1 cellular context compared by ENCODE assay signal in genomic region chr22:50525991-50526848, GRCh38.
A peak's percentile ranks its signal among the peaks of the same experiment; 100 is the strongest.
TF ChIP-seq lines count a peak whose summit lies in the region.

No MANE protein-coding gene starts in this region.

TF ChIP-seq in GM12878, 131 proteins besides CTCF, POLR2A, EP300 and RAD21 (continued from another document and continues in another):
- TF ChIP-seq, protein P1, sequence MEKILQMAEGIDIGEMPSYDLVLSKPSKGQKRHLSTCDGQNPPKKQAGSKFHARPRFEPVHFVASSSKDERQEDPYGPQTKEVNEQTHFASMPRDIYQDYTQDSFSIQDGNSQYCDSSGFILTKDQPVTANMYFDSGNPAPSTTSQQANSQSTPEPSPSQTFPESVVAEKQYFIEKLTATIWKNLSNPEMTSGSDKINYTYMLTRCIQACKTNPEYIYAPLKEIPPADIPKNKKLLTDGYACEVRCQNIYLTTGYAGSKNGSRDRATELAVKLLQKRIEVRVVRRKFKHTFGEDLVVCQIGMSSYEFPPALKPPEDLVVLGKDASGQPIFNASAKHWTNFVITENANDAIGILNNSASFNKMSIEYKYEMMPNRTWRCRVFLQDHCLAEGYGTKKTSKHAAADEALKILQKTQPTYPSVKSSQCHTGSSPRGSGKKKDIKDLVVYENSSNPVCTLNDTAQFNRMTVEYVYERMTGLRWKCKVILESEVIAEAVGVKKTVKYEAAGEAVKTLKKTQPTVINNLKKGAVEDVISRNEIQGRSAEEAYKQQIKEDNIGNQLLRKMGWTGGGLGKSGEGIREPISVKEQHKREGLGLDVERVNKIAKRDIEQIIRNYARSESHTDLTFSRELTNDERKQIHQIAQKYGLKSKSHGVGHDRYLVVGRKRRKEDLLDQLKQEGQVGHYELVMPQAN (conservative IDR thresholded peaks at IDR 0.05) = peak; percentile 72
- TF ChIP-seq HDAC6 (IDR thresholded peaks at IDR 0.05; ENCODE audit: unreplicated experiment) = peak; percentile 40
- TF ChIP-seq IKZF2 (IDR thresholded peaks at IDR 0.05) = no peak
- peak; percentile 72 for TF ChIP-seq IKZF1 (conservative IDR thresholded peaks at IDR 0.05)
- TF ChIP-seq NR2C1 (IDR thresholded peaks at IDR 0.05) = no peak
- TF ChIP-seq SMARCA5 (IDR thresholded peaks at IDR 0.05) = peak; percentile 88; the same call in 1 of the 2 replicates
- TF ChIP-seq SPI1 (IDR thresholded peaks at IDR 0.05; ENCODE audit: borderline replicate concordance, insufficient read depth, low read depth, low read length) = 0 out of 2 replicates have a peak, but pooled peaks have one; percentile 11
- no peak for TF ChIP-seq TARDBP (IDR thresholded peaks at IDR 0.05; ENCODE audit: borderline replicate concordance)
- TF ChIP-seq CHD1 (IDR thresholded peaks at IDR 0.05; ENCODE audit: low read depth, low read length) = no peak
- TF ChIP-seq, protein P2, sequence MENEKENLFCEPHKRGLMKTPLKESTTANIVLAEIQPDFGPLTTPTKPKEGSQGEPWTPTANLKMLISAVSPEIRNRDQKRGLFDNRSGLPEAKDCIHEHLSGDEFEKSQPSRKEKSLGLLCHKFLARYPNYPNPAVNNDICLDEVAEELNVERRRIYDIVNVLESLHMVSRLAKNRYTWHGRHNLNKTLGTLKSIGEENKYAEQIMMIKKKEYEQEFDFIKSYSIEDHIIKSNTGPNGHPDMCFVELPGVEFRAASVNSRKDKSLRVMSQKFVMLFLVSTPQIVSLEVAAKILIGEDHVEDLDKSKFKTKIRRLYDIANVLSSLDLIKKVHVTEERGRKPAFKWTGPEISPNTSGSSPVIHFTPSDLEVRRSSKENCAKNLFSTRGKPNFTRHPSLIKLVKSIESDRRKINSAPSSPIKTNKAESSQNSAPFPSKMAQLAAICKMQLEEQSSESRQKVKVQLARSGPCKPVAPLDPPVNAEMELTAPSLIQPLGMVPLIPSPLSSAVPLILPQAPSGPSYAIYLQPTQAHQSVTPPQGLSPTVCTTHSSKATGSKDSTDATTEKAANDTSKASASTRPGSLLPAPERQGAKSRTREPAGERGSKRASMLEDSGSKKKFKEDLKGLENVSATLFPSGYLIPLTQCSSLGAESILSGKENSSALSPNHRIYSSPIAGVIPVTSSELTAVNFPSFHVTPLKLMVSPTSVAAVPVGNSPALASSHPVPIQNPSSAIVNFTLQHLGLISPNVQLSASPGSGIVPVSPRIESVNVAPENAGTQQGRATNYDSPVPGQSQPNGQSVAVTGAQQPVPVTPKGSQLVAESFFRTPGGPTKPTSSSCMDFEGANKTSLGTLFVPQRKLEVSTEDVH (IDR thresholded peaks at IDR 0.05; ENCODE audit: low read depth, partially characterized antibody) = no peak
- TF ChIP-seq SP1 (IDR thresholded peaks at IDR 0.05; ENCODE audit: low read depth, low read length) = no peak
- TF ChIP-seq EGR1 (IDR thresholded peaks at IDR 0.05; ENCODE audit: borderline replicate concordance in 1 of 2, low read depth in 2 of 2, low read length in 2 of 2) = peak in 1 of 2 experiments; percentile 83; a peak in 2 of 3 replicates
- no peak for TF ChIP-seq CBX3 (IDR thresholded peaks at IDR 0.05; ENCODE audit: borderline replicate concordance, low read depth)
- TF ChIP-seq HDGF (IDR thresholded peaks at IDR 0.05) = no peak
- peak; percentile 7; the same call in 1 of the 2 replicates for TF ChIP-seq CBFB (IDR thresholded peaks at IDR 0.05; ENCODE audit: low read depth)
- no peak for TF ChIP-seq E4F1 (IDR thresholded peaks at IDR 0.05; ENCODE audit: borderline replicate concordance, partially characterized antibody)
- peak; percentile 61 for TF ChIP-seq POLR2AphosphoS5 (IDR thresholded peaks at IDR 0.05; ENCODE audit: low read length)
- no peak for TF ChIP-seq TBL1XR1 (IDR thresholded peaks at IDR 0.05; ENCODE audit: low read depth, low read length)
- TF ChIP-seq ZNF687 (IDR thresholded peaks at IDR 0.05) = peak; percentile 94
- peak; percentile 68 for TF ChIP-seq BCL3 (IDR thresholded peaks at IDR 0.05; ENCODE audit: borderline replicate concordance, insufficient read depth, low read depth, low read length, poor library complexity, severe bottlenecking)
- TF ChIP-seq ZBTB4 (CRISPR knock-in tag; IDR thresholded peaks at IDR 0.05) = no peak
- no peak for TF ChIP-seq BRCA1 (IDR thresholded peaks at IDR 0.05; ENCODE audit: low read depth, low read length)
- TF ChIP-seq, protein P3, sequence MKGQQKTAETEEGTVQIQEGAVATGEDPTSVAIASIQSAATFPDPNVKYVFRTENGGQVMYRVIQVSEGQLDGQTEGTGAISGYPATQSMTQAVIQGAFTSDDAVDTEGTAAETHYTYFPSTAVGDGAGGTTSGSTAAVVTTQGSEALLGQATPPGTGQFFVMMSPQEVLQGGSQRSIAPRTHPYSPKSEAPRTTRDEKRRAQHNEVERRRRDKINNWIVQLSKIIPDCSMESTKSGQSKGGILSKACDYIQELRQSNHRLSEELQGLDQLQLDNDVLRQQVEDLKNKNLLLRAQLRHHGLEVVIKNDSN (IDR thresholded peaks at IDR 0.05; ENCODE audit: borderline replicate concordance, extremely low read length, insufficient read depth, low read depth, low read length) = no peak
- no peak for TF ChIP-seq ZNF384 (IDR thresholded peaks at IDR 0.05; ENCODE audit: borderline replicate concordance, low read depth, low read length)
- TF ChIP-seq, protein P4, sequence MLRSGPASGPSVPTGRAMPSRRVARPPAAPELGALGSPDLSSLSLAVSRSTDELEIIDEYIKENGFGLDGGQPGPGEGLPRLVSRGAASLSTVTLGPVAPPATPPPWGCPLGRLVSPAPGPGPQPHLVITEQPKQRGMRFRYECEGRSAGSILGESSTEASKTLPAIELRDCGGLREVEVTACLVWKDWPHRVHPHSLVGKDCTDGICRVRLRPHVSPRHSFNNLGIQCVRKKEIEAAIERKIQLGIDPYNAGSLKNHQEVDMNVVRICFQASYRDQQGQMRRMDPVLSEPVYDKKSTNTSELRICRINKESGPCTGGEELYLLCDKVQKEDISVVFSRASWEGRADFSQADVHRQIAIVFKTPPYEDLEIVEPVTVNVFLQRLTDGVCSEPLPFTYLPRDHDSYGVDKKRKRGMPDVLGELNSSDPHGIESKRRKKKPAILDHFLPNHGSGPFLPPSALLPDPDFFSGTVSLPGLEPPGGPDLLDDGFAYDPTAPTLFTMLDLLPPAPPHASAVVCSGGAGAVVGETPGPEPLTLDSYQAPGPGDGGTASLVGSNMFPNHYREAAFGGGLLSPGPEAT (IDR thresholded peaks at IDR 0.05; ENCODE audit: low read depth) = no peak
- no peak for TF ChIP-seq RAD51 (IDR thresholded peaks at IDR 0.05)
- TF ChIP-seq GATAD2B (conservative IDR thresholded peaks at IDR 0.05; ENCODE audit: low read depth) = peak; percentile 98
- TF ChIP-seq ZNF274 (IDR thresholded peaks at IDR 0.05; ENCODE audit: insufficient read depth, insufficient read length) = no peak
- TF ChIP-seq DPF2 (IDR thresholded peaks at IDR 0.05) = peak; percentile 92
- TF ChIP-seq CEBPB (IDR thresholded peaks at IDR 0.05; ENCODE audit: borderline replicate concordance in 1 of 2, low read depth in 2 of 2, low read length in 2 of 2) = no peak
- 0 out of 2 replicates have a peak, but pooled peaks have one; percentile 17 for TF ChIP-seq CHD2 (IDR thresholded peaks at IDR 0.05; ENCODE audit: borderline replicate concordance, low read depth, low read length)
- no peak for TF ChIP-seq PAX8 (IDR thresholded peaks at IDR 0.05)
- no peak for TF ChIP-seq MEF2B (IDR thresholded peaks at IDR 0.05; ENCODE audit: partially characterized antibody, poor library complexity, severe bottlenecking)
- peak; percentile 83; the same call in 1 of the 2 replicates for TF ChIP-seq ZNF217 (IDR thresholded peaks at IDR 0.05)
- no peak for TF ChIP-seq PRDM15 (CRISPR knock-in tag; IDR thresholded peaks at IDR 0.05)
